17 cellular contexts compared by ENCODE assay signal in the genomic region with DNA sequence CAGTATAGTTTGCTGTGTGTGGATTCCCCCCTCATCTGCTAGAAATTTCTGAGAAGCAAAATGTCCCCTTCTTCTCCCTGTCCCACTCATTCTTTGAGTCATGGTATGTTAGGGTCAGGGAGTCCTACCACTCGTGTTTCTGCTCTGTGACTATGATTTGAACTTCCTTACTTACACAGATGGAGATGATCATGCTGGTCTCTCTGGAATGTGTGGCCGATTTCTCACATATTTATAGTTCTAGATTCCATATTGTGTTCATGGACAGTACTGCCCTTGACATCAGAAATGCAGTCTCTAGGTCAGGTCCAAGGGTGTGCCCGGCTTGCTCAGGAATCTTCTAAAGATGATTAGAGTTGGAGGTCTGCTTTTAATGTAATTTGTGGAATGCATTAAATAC.
DNase-seq lines count a peak whose midpoint lies in the region; ATAC-seq and TF ChIP-seq lines count a peak whose summit lies in the region.
"Had no signal": no experiment of that assay in that cellular context is flagged by ENCODE, and none has a peak within 500 bp of the region (broad histone marks: within the 10 kb centered on the region; RNA-seq: fewer than 3 reads in every experiment).

No MANE protein-coding gene starts in this region.

- TF ChIP-seq CTCF in foreskin fibroblast (IDR thresholded peaks at IDR 0.05; ENCODE audit: low read depth, low read length) = no peak
- TF ChIP-seq CTCF in chondrocyte (IDR thresholded peaks at IDR 0.05) = no peak
- TF ChIP-seq CTCF in uterus (IDR thresholded peaks at IDR 0.05) = no peak

- peaks cover 3% of the 10 kb centered on the region for H3K9me3 Mint-ChIP-seq in chondrocyte (ENCODE audit: low read depth)

- H3K27me3 ChIP-seq in GM23248 (replicated peaks; ENCODE audit: insufficient read depth) = no peaks in the 10 kb centered on the region
- H3K27me3 ChIP-seq in adipocyte (replicated peaks; ENCODE audit: control insufficient read depth, insufficient read depth, low read length) = no peaks in the 10 kb centered on the region
- H3K27me3 ChIP-seq in uterus = no peaks in the 10 kb centered on the region
- H3K27me3 ChIP-seq: BE2C, SJSA1 had no signal

- peaks cover 8% of the 10 kb centered on the region for H3K4me1 Mint-ChIP-seq in chondrocyte (ENCODE audit: low read depth)

- ATAC-seq in HG02759 (IDR thresholded peaks at IDR 0.05; ENCODE audit: unreplicated experiment) = no peak
- ATAC-seq: Panc1 had no signal

- intact Hi-C loops in uterus (cut with DNase I; ENCODE audit: low total_unique reads) = no loop called here

- in situ Hi-C loops in GM23248 (cut with MboI) = no loop called here

- no peaks in the 10 kb centered on the region for H3K9me3 ChIP-seq in GM23248 (ENCODE audit: low read depth)
- H3K9me3 ChIP-seq in adipocyte (ENCODE audit: control insufficient read depth, low read length) = no peaks in the 10 kb centered on the region
- no peaks in the 10 kb centered on the region for H3K9me3 ChIP-seq in uterus
- H3K9me3 ChIP-seq: BE2C, SJSA1 had no signal

- no peak overlapping the region for H3K27ac Mint-ChIP-seq in chondrocyte (ENCODE audit: unreplicated experiment)
- H3K27ac Mint-ChIP-seq: CD4-positive, CD25-positive, alpha-beta regulatory T cell had no signal

- no peak overlapping the region for H3K4me3 ChIP-seq in GM23248
- no peak overlapping the region for H3K4me3 ChIP-seq in adipocyte (ENCODE audit: low read length)
- H3K4me3 ChIP-seq in foreskin fibroblast (ENCODE audit: low read depth in 1 of 2, low read length in 2 of 2) = no peak overlapping the region
- H3K4me3 ChIP-seq in uterus = no peak overlapping the region
- H3K4me3 ChIP-seq: SJSA1 had no signal

- DNase-seq in GM23248 = peak; percentile 35
- peak; percentile 32 for DNase-seq in adipocyte (ENCODE audit: low read depth)
- DNase-seq in foreskin fibroblast = peak; percentile 42 to 74
- DNase-seq in chondrocyte (ENCODE audit: low spot score) = no peak
- no peak for DNase-seq in uterus
- DNase-seq in medulla oblongata (ENCODE audit: extremely low spot score) = no peak
- DNase-seq: BE2C; CD4-positive, CD25-positive, alpha-beta regulatory T cell; COR-L47; DMS153; EL; KG1; NCI-H1105 treated with DMSO at 0.1 percent for 48 hours; NCI-H1694 treated with DMSO at 0.1 percent for 48 hours had no signal

- peaks cover 2% of the 10 kb centered on the region for H3K27me3 Mint-ChIP-seq in chondrocyte (ENCODE audit: low read depth)

- peaks cover 7% of the 10 kb centered on the region for H3K36me3 Mint-ChIP-seq in chondrocyte (ENCODE audit: low read depth)
- H3K36me3 Mint-ChIP-seq: CD4-positive, CD25-positive, alpha-beta regulatory T cell had no signal

- WGBS in GM23248 (ENCODE audit: low coverage in 1 of 2, low lambda C conversion rate in 2 of 2, missing lambda C conversion rate in 2 of 2), 2 experiments = 37 to 39% methylated on average over 3 of the region's 3 CpGs

- H3K4me3 Mint-ChIP-seq in chondrocyte (ENCODE audit: unreplicated experiment) = no peak overlapping the region
- H3K4me3 Mint-ChIP-seq: CD4-positive, CD25-positive, alpha-beta regulatory T cell had no signal

- H3K9me2 ChIP-seq in GM23248 (ENCODE audit: insufficient read depth) = no peaks in the 10 kb centered on the region

- TF ChIP-seq POLR2A in uterus (IDR thresholded peaks at IDR 0.05) = no peak

- H3K9ac ChIP-seq in GM23248 (no peak overlapping the region), adipocyte (ENCODE audit: low read length) (no peak overlapping the region)

- H3F3A ChIP-seq in GM23248 (ENCODE audit: insufficient read depth) = peaks cover 10% of the 10 kb centered on the region; the same call in 1 of the 2 replicates

- H3K36me3 ChIP-seq in GM23248 (ENCODE audit: low read depth) (no peaks in the 10 kb centered on the region), adipocyte (ENCODE audit: control insufficient read depth, insufficient read depth, low read length, severe bottlenecking) (no peaks in the 10 kb centered on the region), uterus (no peaks in the 10 kb centered on the region)
- H3K36me3 ChIP-seq: SJSA1 had no signal

- H3K4me2 ChIP-seq in GM23248 (ENCODE audit: unreplicated experiment) = no peak overlapping the region

- no peaks in the 10 kb centered on the region for H3K79me2 ChIP-seq in GM23248 (ENCODE audit: insufficient read depth)

- peaks cover 17% of the 10 kb centered on the region for H3K4me1 ChIP-seq in GM23248 (ENCODE audit: insufficient read depth)
- peaks cover 13% of the 10 kb centered on the region for H3K4me1 ChIP-seq in adipocyte (ENCODE audit: control insufficient read depth, insufficient read depth, low read length)
- no peaks in the 10 kb centered on the region for H3K4me1 ChIP-seq in uterus
- H3K4me1 ChIP-seq: SJSA1 had no signal

- no peak overlapping the region for H3K27ac ChIP-seq in GM23248
- H3K27ac ChIP-seq in uterus = no peak overlapping the region
- H3K27ac ChIP-seq: SJSA1 had no signal

- 0 out of 2 replicates have a peak overlapping the region, but pooled peaks have one; percentile 0 for H2AFZ ChIP-seq in GM23248

- H4K20me1 ChIP-seq in GM23248 (ENCODE audit: insufficient read depth) = no peaks in the 10 kb centered on the region

Comparison
In these comparisons a context has a peak if more than half of its experiments do, and no peak if none do; other contexts are left out.
1. DNase-seq: peak in GM23248 (single experiment), adipocyte (single experiment) and foreskin fibroblast (2 of 2); none in chondrocyte (single experiment), uterus (0 of 2) and medulla oblongata (single experiment).